Comparison of ENCODE assay signal across 28 cellular contexts in genomic region chr21:23020969-23021368, GRCh38.
"Had no signal": no experiment of that assay in that cellular context is flagged by ENCODE, and none has a peak within 500 bp of the region (broad histone marks: within the 10 kb centered on the region; RNA-seq: fewer than 3 reads in every experiment).

No MANE protein-coding gene starts in this region.

- H3K9me3 ChIP-seq: adrenal gland, ascending aorta, body of pancreas, breast epithelium had no signal

- H3K4me3 ChIP-seq: adrenal gland, ascending aorta, body of pancreas, breast epithelium, cardiac muscle cell had no signal

- H3K36me3 ChIP-seq: adrenal gland, ascending aorta, brain microvascular endothelial cell, breast epithelium, cardiac muscle cell had no signal

- H3K27me3 ChIP-seq: adrenal gland, ascending aorta, body of pancreas, brain microvascular endothelial cell, breast epithelium, cardiac muscle cell had no signal

- H3K4me1 ChIP-seq: adrenal gland, ascending aorta, body of pancreas, breast epithelium had no signal

- DNase-seq: activated effector memory CD4-positive, alpha-beta T cell treated with anti-CD3 and anti-CD28 coated beads, Interleukin-2, amount 50 U/mL, for 16 hours; activated effector memory CD4-positive, alpha-beta T cell treated with Interleukin-2 at 50 U/mL for 16 hours; activated gamma-delta T cell; activated gamma-delta T cell treated with Interleukin-2 at 50 U/mL for 16 hours; activated naive CD4-positive, alpha-beta T cell; activated naive CD4-positive, alpha-beta T cell treated with anti-CD3 and anti-CD28 coated beads for 36 hours; activated naive CD4-positive, alpha-beta T cell treated with anti-CD3 and anti-CD28 coated beads, Interleukin-2, amount 10 ng/mL, durations not matched to agents 7 days and 5 days; activated naive CD4-positive, alpha-beta T cell treated with anti-CD3 and anti-CD28 coated beads, Interleukin-2, amount 50 U/mL, for 16 hours; activated naive CD4-positive, alpha-beta T cell treated with Interleukin-2 at 50 U/mL for 16 hours; activated naive CD8-positive, alpha-beta T cell treated with anti-CD3 and anti-CD28 coated beads for 36 hours; activated naive CD8-positive, alpha-beta T cell treated with anti-CD3 and anti-CD28 coated beads, Interleukin-2, amount 10 ng/mL, durations not matched to agents 7 days and 5 days; activated naive CD8-positive, alpha-beta T cell treated with anti-CD3 and anti-CD28 coated beads, Interleukin-2, amount 50 U/mL, for 24 hours; activated T-cell treated with anti-CD3 and anti-CD28 coated beads, Interleukin-2, amount 50 U/mL, for 24 hours; activated T-cell treated with anti-CD3 and anti-CD28 coated beads, Interleukin-2, amount 50 U/mL, for 4 hours; activated T-cell treated with anti-CD3 and anti-CD28 coated beads, Interleukin-2, amount 50 U/mL, for 48 hours; activated T-cell treated with anti-CD3 and anti-CD28 coated beads, Interleukin-2, amount 50 U/mL, for 72 hours; adrenal gland; amniotic stem cell; amygdala; body of pancreas; brain microvascular endothelial cell; central memory CD4-positive, alpha-beta T cell; cerebellar nuclear complex had no signal

- FAIRE-seq: astrocyte, bronchial epithelial cell had no signal

- H3K27ac ChIP-seq: adrenal gland, ascending aorta, body of pancreas, brain microvascular endothelial cell, breast epithelium, cardiac muscle cell had no signal
